Comparison of ENCODE assay signal across 8 cellular contexts in genomic region chr19:4815426-4816387, GRCh38. TPM values are rescaled to one million over a fixed set of nuclear protein-coding genes. Genes with fewer than 3 reads are reported as not detected.
DNase-seq lines count a peak whose midpoint lies in the region; ATAC-seq lines count a peak whose summit lies in the region.

No MANE protein-coding gene starts in this region.

- peak; percentile 96 for DNase-seq in Ammon's horn (ENCODE audit: low spot score)
- DNase-seq in NCI-H510A treated with DMSO at 0.1 percent for 48 hours (lab: John Stamatoyannopoulos, UW), result peak; percentile 93
- peak; percentile 71 to 74 for DNase-seq in activated CD4-positive, alpha-beta T cell treated with anti-CD3 and anti-CD28 coated beads for 24 hours (ENCODE audit: low read depth in 2 of 2)
- DNase-seq in cerebellum (ENCODE audit: low spot score), result peak; percentile 99
- peak; percentile 58 for DNase-seq in kidney glomerular epithelial cell (lab: John Stamatoyannopoulos, UW)
- DNase-seq in stimulated activated CD4-positive, alpha-beta T cell treated with anti-CD3 and anti-CD28 coated beads, Interleukin-15, amount 100 ng/mL, for 24 hours, result peak; percentile 88

- ATAC-seq in HG02610 (IDR thresholded peaks at IDR 0.05; ENCODE audit: unreplicated experiment) (peak; percentile 69), HG03196 (IDR thresholded peaks at IDR 0.05; ENCODE audit: unreplicated experiment) (no peak)

RNA-seq across cellular contexts. Expression of gene TICAM1, which starts 15.8 kb away (rescaled TPM):
- 0.91 TPM for total RNA-seq in cerebellum

RNA-seq across cellular contexts. Expression of gene FEM1A, which starts 24.2 kb away (rescaled TPM):
- 14.4 TPM for total RNA-seq in cerebellum

RNA-seq across cellular contexts. Expression of gene PLIN3, which starts 51.8 kb away (rescaled TPM):
- 12.7 TPM for total RNA-seq in cerebellum
